ENCODE assay signal across 2 cellular contexts in genomic region chr21:39020751-39021474, GRCh38.
TF ChIP-seq lines count a peak whose summit lies in the region.

No MANE protein-coding gene starts in this region.

TF ChIP-seq in SK-N-SH treated with all-trans-retinoic acid at 6 μM for 48 hours, 23 proteins besides CTCF, POLR2A, EP300 and RAD21 (continued from another document):
- TF ChIP-seq PATZ1 (CRISPR knock-in tag; IDR thresholded peaks at IDR 0.05; ENCODE audit: borderline replicate concordance), result no peak

TF ChIP-seq in SK-N-SH, 30 proteins besides CTCF, POLR2A, EP300 and RAD21 (continued from another document):
- TF ChIP-seq REST (IDR thresholded peaks at IDR 0.05; ENCODE audit: low read depth, low read length) (no peak), RFX5 (IDR thresholded peaks at IDR 0.05; ENCODE audit: low read length) (no peak), NFIC (IDR thresholded peaks at IDR 0.05; ENCODE audit: borderline replicate concordance) (no peak), PBX3 (IDR thresholded peaks at IDR 0.05) (no peak), FOXJ3 (CRISPR knock-in tag; IDR thresholded peaks at IDR 0.05) (no peak), GABPA (IDR thresholded peaks at IDR 0.05; ENCODE audit: low read depth) (no peak), MXI1 (IDR thresholded peaks at IDR 0.05; ENCODE audit: low read depth, low read length) (no peak), RXRA (IDR thresholded peaks at IDR 0.05; ENCODE audit: borderline replicate concordance, low read depth) (no peak), RCOR1 (IDR thresholded peaks at IDR 0.05; ENCODE audit: low read length) (no peak), TAF1 (IDR thresholded peaks at IDR 0.05; ENCODE audit: borderline replicate concordance, low read depth, low read length) (no peak), SMC3 (IDR thresholded peaks at IDR 0.05; ENCODE audit: low read depth, low read length) (no peak), USF1 (IDR thresholded peaks at IDR 0.05; ENCODE audit: borderline replicate concordance, low read depth) (no peak), MEF2A (IDR thresholded peaks at IDR 0.05; ENCODE audit: borderline replicate concordance, low read depth) (no peak), JUND (IDR thresholded peaks at IDR 0.05) (no peak)
